Comparison of ENCODE assay signal across 21 cellular contexts in the genomic region with DNA sequence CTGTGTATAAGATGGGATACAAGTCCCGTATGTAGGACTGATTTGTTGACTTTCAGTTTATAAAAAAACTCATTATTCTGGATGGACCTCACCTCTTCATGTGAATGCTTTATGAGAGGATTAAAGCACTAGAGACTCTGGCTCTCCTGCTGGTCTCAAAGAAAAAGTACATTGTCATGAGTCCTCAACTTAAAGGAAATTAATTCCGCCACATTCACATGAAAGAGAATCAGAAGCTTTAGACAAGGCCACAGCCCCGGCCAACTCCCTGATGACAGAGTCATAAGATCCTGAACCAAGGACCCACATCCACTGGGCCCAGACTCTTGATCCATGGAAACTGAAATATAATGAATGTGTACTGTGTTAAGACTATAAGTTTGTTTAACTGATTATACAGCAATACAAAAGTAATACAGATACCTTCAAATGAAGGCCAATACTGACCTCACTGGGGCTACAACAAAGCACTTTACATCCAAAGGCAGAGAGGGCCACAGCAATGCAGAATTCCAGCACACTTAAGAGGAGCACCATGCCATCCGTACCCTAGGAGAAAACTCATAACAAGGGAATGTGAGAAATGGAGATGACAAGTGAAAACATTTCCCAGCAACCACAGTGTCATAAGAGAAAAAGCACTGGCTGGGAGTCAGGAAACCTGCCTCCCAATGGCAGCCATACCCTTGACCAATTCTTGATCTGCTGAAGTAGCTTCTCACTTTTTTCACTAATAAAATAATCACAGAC. TPM values are rescaled to one million over a fixed set of nuclear protein-coding genes. Genes with fewer than 3 reads are reported as not detected.
DNase-seq lines count a peak whose midpoint lies in the region; ATAC-seq, FAIRE-seq and TF ChIP-seq lines count a peak whose summit lies in the region.
"Had no signal": no experiment of that assay in that cellular context is flagged by ENCODE, and none has a peak within 500 bp of the region (broad histone marks: within the 10 kb centered on the region; RNA-seq: fewer than 3 reads in every experiment).

No MANE protein-coding gene starts in this region.

- H3K36me3 ChIP-seq in trophoblast cell (ENCODE audit: control insufficient read depth in 1 of 2, insufficient read depth in 2 of 2, low read length in 2 of 2): no peaks in the 10 kb centered on the region

- H3K18ac ChIP-seq in trophoblast cell (ENCODE audit: low read length): no peak overlapping the region

- no peaks in the 10 kb centered on the region for H3K4me1 ChIP-seq in trophoblast cell (ENCODE audit: control insufficient read depth in 1 of 2, insufficient read depth in 2 of 2, low read length in 2 of 2)

- H3K14ac ChIP-seq in trophoblast cell (ENCODE audit: low read length): no peak overlapping the region

- H2AFZ ChIP-seq in trophoblast cell (ENCODE audit: insufficient read depth, low read length, poor library complexity): no peak overlapping the region
- H2AFZ ChIP-seq: GM23338 had no signal

- H3K4me3 ChIP-seq in epithelial cell of esophagus (ENCODE audit: low read length) (no peak overlapping the region), trophoblast cell (ENCODE audit: low read depth, low read length) (no peak overlapping the region)
- H3K4me3 ChIP-seq: GM23338 had no signal

- no peaks in the 10 kb centered on the region for H3K79me1 ChIP-seq in trophoblast cell (ENCODE audit: low read length)

- H2AK5ac ChIP-seq in trophoblast cell (ENCODE audit: low read length): no peak overlapping the region

- FAIRE-seq in RCC 7860 (lab: Jason Lieb, UNC): peak; percentile 42
- FAIRE-seq: A204.1, D721Med had no signal

- no peak overlapping the region for H3K4me2 ChIP-seq in trophoblast cell (ENCODE audit: low read length)
- H3K4me2 ChIP-seq: SK-N-SH had no signal

- H3K4ac ChIP-seq in trophoblast cell (ENCODE audit: low read depth, low read length): no peak overlapping the region

- no peaks in the 10 kb centered on the region for H3K9me3 ChIP-seq in trophoblast cell (ENCODE audit: insufficient read depth, low read depth, low read length)
- H3K9me3 ChIP-seq: SK-N-SH had no signal

- no peak overlapping the region for H4K8ac ChIP-seq in trophoblast cell (ENCODE audit: low read depth, low read length)

- no peak overlapping the region for H3K23ac ChIP-seq in trophoblast cell (ENCODE audit: low read length)

- no peak overlapping the region for H3K27ac ChIP-seq in trophoblast cell (ENCODE audit: low read depth, low read length)

- no peak overlapping the region for H2BK12ac ChIP-seq in trophoblast cell (ENCODE audit: low read length)

- no peak overlapping the region for H2BK120ac ChIP-seq in trophoblast cell (ENCODE audit: insufficient read depth, low read length, poor library complexity)

- peak; percentile 18 for DNase-seq in ELR (ENCODE audit: low read depth)
- no peak for DNase-seq in RCC 7860 (ENCODE audit: low spot score)
- DNase-seq in epithelial cell of esophagus (ENCODE audit: low read depth): peak; percentile 45
- DNase-seq in trophoblast cell: peak; percentile 11 to 50
- no peak for DNase-seq in SHP77 treated with DMSO at 0.1 percent for 48 hours (lab: John Stamatoyannopoulos, UW)
- DNase-seq: DMS53, HCEC 1CT, Karpas-422, MM.1S, NCI-H1048, NCI-H1417 treated with DMSO at 0.1 percent for 48 hours, NCI-H187, NCI-H446 treated with DMSO at 0.1 percent for 48 hours, NCI-H526 treated with DMSO at 0.1 percent for 48 hours, SHP77, SK-N-SH had no signal

- no peaks in the 10 kb centered on the region for H3K79me2 ChIP-seq in trophoblast cell (ENCODE audit: control insufficient read depth, insufficient read depth, low read length, poor library complexity)

- TF ChIP-seq CTCF in epithelial cell of esophagus (IDR thresholded peaks at IDR 0.05; ENCODE audit: insufficient read depth, low read depth, low read length, missing control alignments): no peak

- WGBS in trophoblast cell (ENCODE audit: extremely low coverage, insufficient coverage, insufficient read length): no CpG with 5 or more reads among the region's 4 CpGs

- no peaks in the 10 kb centered on the region for H3K27me3 ChIP-seq in trophoblast cell (ENCODE audit: insufficient read depth, low read length)

- H3K9ac ChIP-seq in trophoblast cell (ENCODE audit: low read length): no peak overlapping the region
- H3K9ac ChIP-seq: SK-N-SH had no signal

- H4K91ac ChIP-seq in trophoblast cell (ENCODE audit: low read depth, low read length): no peak overlapping the region

- H4K12ac ChIP-seq in trophoblast cell (ENCODE audit: low read depth, low read length): no peak overlapping the region

- H2BK5ac ChIP-seq in trophoblast cell (ENCODE audit: low read depth, low read length, poor library complexity): no peak overlapping the region

- ATAC-seq in GM21723 (IDR thresholded peaks at IDR 0.05; ENCODE audit: unreplicated experiment) (no peak), GM18868 (IDR thresholded peaks at IDR 0.05; ENCODE audit: unreplicated experiment) (no peak)
- ATAC-seq: GM23338 had no signal

RNA-seq across cellular contexts. Expression of gene MS4A6A, which starts 25.4 kb away (rescaled TPM):
- polyA plus RNA-seq in trophoblast cell (2013): 0.05 and 0.26 TPM in 2 replicates
- polyA plus RNA-seq: GM23338, SK-N-SH had no signal

RNA-seq across cellular contexts. Expression of gene MS4A4E, which starts 34.6 kb away (rescaled TPM):
- not detected in 2 replicates for polyA plus RNA-seq in trophoblast cell (2013)
- polyA plus RNA-seq: GM23338, SK-N-SH had no signal

Comparison
In these comparisons a context has a peak if more than half of its experiments do, and no peak if none do; other contexts are left out.
1. DNase-seq: peak in ELR (single experiment), epithelial cell of esophagus (single experiment) and trophoblast cell (2 of 2); none in RCC 7860 (single experiment) and SHP77 treated with DMSO at 0.1 percent for 48 hours (single experiment).